In genomic region chr3:43753743-43754142, GRCh38 we compare ENCODE assay signal across 16 cellular contexts.
DNase-seq lines count a peak whose midpoint lies in the region; ATAC-seq and TF ChIP-seq lines count a peak whose summit lies in the region.
"Had no signal": no experiment of that assay in that cellular context is flagged by ENCODE, and none has a peak within 500 bp of the region (broad histone marks: within the 10 kb centered on the region; RNA-seq: fewer than 3 reads in every experiment).

No MANE protein-coding gene starts in this region.

- no peak overlapping the region for H3K27ac Mint-ChIP-seq in nephron progenitor cell
- H3K27ac Mint-ChIP-seq: activated naive CD8-positive, alpha-beta T cell treated with anti-CD3 and anti-CD28 coated beads, Interleukin-2, amount 10 ng/mL, durations not matched to agents 7 days and 5 days; memory B cell had no signal

- DNase-seq in H4 (ENCODE audit: low spot score), result peak; percentile 14
- DNase-seq in RWPE2 (ENCODE audit: low spot score), result no peak
- DNase-seq in fibroblast of gingiva (ENCODE audit: low read depth), result peak; percentile 33
- no peak for DNase-seq in nephron progenitor cell
- DNase-seq: activated naive CD8-positive, alpha-beta T cell treated with anti-CD3 and anti-CD28 coated beads, Interleukin-2, amount 10 ng/mL, durations not matched to agents 7 days and 5 days; activated T-cell treated with anti-CD3 and anti-CD28 coated beads for 4 hours; erythroblast; NCI-H1048; NCI-H2171 treated with DMSO at 0.1 percent for 48 hours; stimulated activated naive CD4-positive, alpha-beta T cell treated with Interleukin-2 at 50 U/mL for 16 hours had no signal

- ATAC-seq in RWPE2 (ENCODE audit: low read depth) (peak; percentile 90), HG03135 (IDR thresholded peaks at IDR 0.05; ENCODE audit: unreplicated experiment) (no peak), HG02981 (IDR thresholded peaks at IDR 0.05; ENCODE audit: unreplicated experiment) (no peak), GM19455 (IDR thresholded peaks at IDR 0.05; ENCODE audit: unreplicated experiment) (no peak)

- H3K9me3 ChIP-seq in RWPE2 (ENCODE audit: severe bottlenecking), result no peaks in the 10 kb centered on the region
- no peaks in the 10 kb centered on the region for H3K9me3 ChIP-seq in skeletal muscle satellite cell (replicated peaks; ENCODE audit: low read length)
- H3K9me3 ChIP-seq: neutrophil had no signal

- peaks cover 14% of the 10 kb centered on the region for H3K4me1 Mint-ChIP-seq in nephron progenitor cell
- H3K4me1 Mint-ChIP-seq: memory B cell had no signal

- peaks cover 10% of the 10 kb centered on the region for H3K27me3 Mint-ChIP-seq in nephron progenitor cell (ENCODE audit: low read depth, poor library complexity)
- H3K27me3 Mint-ChIP-seq: activated naive CD8-positive, alpha-beta T cell treated with anti-CD3 and anti-CD28 coated beads, Interleukin-2, amount 10 ng/mL, durations not matched to agents 7 days and 5 days had no signal

- H3K27ac ChIP-seq in RWPE2 (ENCODE audit: poor library complexity, severe bottlenecking), result peak overlapping the region; percentile 83
- H3K27ac ChIP-seq: neutrophil had no signal

- H3K9me3 Mint-ChIP-seq in nephron progenitor cell, result peaks cover 8% of the 10 kb centered on the region
- H3K9me3 Mint-ChIP-seq: activated naive CD8-positive, alpha-beta T cell treated with anti-CD3 and anti-CD28 coated beads, Interleukin-2, amount 10 ng/mL, durations not matched to agents 7 days and 5 days; memory B cell had no signal

- peak overlapping the region; percentile 61 for H3K4me2 ChIP-seq in skeletal muscle satellite cell (ENCODE audit: low read length)

- H3K36me3 ChIP-seq in RWPE2 (ENCODE audit: low read depth), result no peaks in the 10 kb centered on the region
- H3K36me3 ChIP-seq in skeletal muscle satellite cell (ENCODE audit: insufficient read depth, low read length), result no peaks in the 10 kb centered on the region
- H3K36me3 ChIP-seq: neutrophil had no signal

- H3K4me3 Mint-ChIP-seq in nephron progenitor cell, result no peak overlapping the region
- H3K4me3 Mint-ChIP-seq: activated naive CD8-positive, alpha-beta T cell treated with anti-CD3 and anti-CD28 coated beads, Interleukin-2, amount 10 ng/mL, durations not matched to agents 7 days and 5 days; memory B cell had no signal

- H3K4me1 ChIP-seq in RWPE2 (ENCODE audit: insufficient read depth, poor library complexity, severe bottlenecking) (peaks cover 14% of the 10 kb centered on the region), skeletal muscle satellite cell (ENCODE audit: control insufficient read depth, insufficient read depth, low read length) (peaks cover 47% of the 10 kb centered on the region)

- H3K4me3 ChIP-seq in RWPE2 (ENCODE audit: severe bottlenecking), result no peak overlapping the region
- no peak overlapping the region for H3K4me3 ChIP-seq in skeletal muscle satellite cell (ENCODE audit: low read length)

- H3K27me3 ChIP-seq in RWPE2 (ENCODE audit: insufficient read depth, poor library complexity, severe bottlenecking) (no peaks in the 10 kb centered on the region), skeletal muscle satellite cell (ENCODE audit: control insufficient read depth, insufficient read depth, low read length) (no peaks in the 10 kb centered on the region)
- H3K27me3 ChIP-seq: neutrophil had no signal

- no peaks in the 10 kb centered on the region for H3K36me3 Mint-ChIP-seq in nephron progenitor cell (ENCODE audit: low read depth)
- H3K36me3 Mint-ChIP-seq: memory B cell had no signal

- H3K9ac ChIP-seq in skeletal muscle satellite cell (ENCODE audit: low read depth, low read length), result peak overlapping the region; percentile 41

- TF ChIP-seq CTCF in RWPE2 (IDR thresholded peaks at IDR 0.05; ENCODE audit: poor library complexity, severe bottlenecking) (no peak), nephron progenitor cell (IDR thresholded peaks at IDR 0.05) (no peak)

Comparison
In these comparisons a context has a peak if more than half of its experiments do, and no peak if none do; other contexts are left out.
1. DNase-seq: peak in H4 (single experiment) and fibroblast of gingiva (single experiment); none in RWPE2 (single experiment) and nephron progenitor cell (single experiment).